In the genomic region with DNA sequence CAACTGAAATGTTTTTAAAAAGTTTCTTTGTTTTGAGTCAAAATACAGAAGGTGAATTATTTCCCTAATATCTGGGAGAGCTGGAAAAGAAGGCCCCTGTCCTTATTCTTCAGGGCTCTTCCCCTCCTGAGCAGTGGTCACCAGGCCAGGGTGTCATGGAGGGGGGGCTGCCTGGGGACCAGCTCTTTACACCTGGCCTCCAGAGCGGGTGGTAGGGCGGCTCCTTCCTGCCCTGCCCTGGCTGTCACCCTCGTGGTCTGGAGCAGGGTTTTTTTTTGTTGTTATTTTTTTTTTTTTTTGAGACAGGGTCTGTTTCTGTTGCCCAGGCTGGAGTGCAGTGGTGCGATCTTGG, we compare ENCODE assay signal across 9 cellular contexts. TPM values are rescaled to one million over a fixed set of nuclear protein-coding genes. Genes with fewer than 3 reads are reported as not detected.
DNase-seq lines count a peak whose midpoint lies in the region; ATAC-seq lines count a peak whose summit lies in the region.
"Had no signal": no experiment of that assay in that cellular context is flagged by ENCODE, and none has a peak within 500 bp of the region (broad histone marks: within the 10 kb centered on the region; RNA-seq: fewer than 3 reads in every experiment).

No MANE protein-coding gene starts in this region.

- H3K27me3 ChIP-seq in skeletal muscle tissue (ENCODE audit: control insufficient read depth in 3 of 3, insufficient read depth in 3 of 3, low read length in 3 of 3): no peaks in the 10 kb centered on the region

- peak; percentile 9 for ATAC-seq in left ventricle myocardium superior
- no peak for ATAC-seq in GM18861 (IDR thresholded peaks at IDR 0.05; ENCODE audit: unreplicated experiment)

- H3K9ac ChIP-seq in skeletal muscle tissue (ENCODE audit: low read depth in 1 of 3, low read length in 3 of 3): peak overlapping the region in 2 of 3 donors; percentile 43 to 70

- intact Hi-C loops in left ventricle myocardium superior (cut with micrococcal nuclease): no loop called here

- H3K4me1 ChIP-seq in skeletal muscle tissue (ENCODE audit: control insufficient read depth in 3 of 3, insufficient read depth in 3 of 3, low read length in 3 of 3): peaks cover 85 to 94% (median 93%) of the 10 kb centered on the region in 3 donors

- no peak overlapping the region for H3K4me3 ChIP-seq in skeletal muscle tissue (ENCODE audit: low read length in 3 of 3)

- no peaks in the 10 kb centered on the region for H3K9me3 ChIP-seq in skeletal muscle tissue (ENCODE audit: control insufficient read depth in 3 of 3, low read length in 3 of 3)

- no peaks in the 10 kb centered on the region for H3K36me3 ChIP-seq in skeletal muscle tissue (ENCODE audit: control insufficient read depth in 3 of 3, insufficient read depth in 3 of 3, low read length in 3 of 3)

- peak overlapping the region; percentile 79 for H3K27ac ChIP-seq in skeletal muscle tissue (ENCODE audit: low read depth, low read length)

- DNase-seq in HuH-7.5 (ENCODE audit: low spot score) (peak; percentile 60), activated gamma-delta T cell treated with Interleukin-2 at 50 U/mL for 16 hours (peak; percentile 53), left ventricle myocardium superior (peak; percentile 56), NCI-H345 (lab: John Stamatoyannopoulos, UW) (no peak), COLO829 (ENCODE audit: low spot score) (no peak), D341Med (ENCODE audit: low spot score) (no peak)
- DNase-seq: NCI-H748 treated with DMSO at 0.1 percent for 48 hours had no signal

RNA-seq across cellular contexts. Expression of gene SKI, which starts 6.6 kb away (rescaled TPM):
- total RNA-seq in left ventricle myocardium superior (35.3 TPM), skeletal muscle tissue (19.3 TPM)

RNA-seq across cellular contexts. Expression of gene FAAP20, which starts 40.2 kb away (rescaled TPM):
- total RNA-seq in left ventricle myocardium superior (38.4 TPM), skeletal muscle tissue (13.0 TPM)

Comparison
In these comparisons a context has a peak if more than half of its experiments do, and no peak if none do; other contexts are left out.
1. DNase-seq: peak in HuH-7.5 (single experiment), activated gamma-delta T cell treated with Interleukin-2 at 50 U/mL for 16 hours (single experiment) and left ventricle myocardium superior (single experiment); none in NCI-H345 (single experiment), COLO829 (single experiment) and D341Med (single experiment).